19 cellular contexts compared by ENCODE assay signal in genomic region chr1:156948708-156949107, GRCh38. TPM values are rescaled to one million over a fixed set of nuclear protein-coding genes. Genes with fewer than 3 reads are reported as not detected.
A peak's percentile ranks its signal among the peaks of the same experiment; 100 is the strongest.
DNase-seq lines count a peak whose midpoint lies in the region; ATAC-seq and TF ChIP-seq lines count a peak whose summit lies in the region.
"Had no signal": no experiment of that assay in that cellular context is flagged by ENCODE, and none has a peak within 500 bp of the region (broad histone marks: within the 10 kb centered on the region; RNA-seq: fewer than 3 reads in every experiment).

No MANE protein-coding gene starts in this region.

- no peak overlapping the region for H3K4me3 Mint-ChIP-seq in activated T-cell treated with anti-CD3 and anti-CD28 coated beads, Interleukin-2, amount 50 U/mL, for 4 hours
- H3K4me3 Mint-ChIP-seq: activated CD4-positive, alpha-beta memory T cell treated with anti-CD3 and anti-CD28 coated beads, Interleukin-2, amount 10 ng/mL, durations not matched to agents 7 days and 5 days; CD8-positive, alpha-beta T cell; nephron; stimulated activated naive CD8-positive, alpha-beta T cell treated with anti-CD3 and anti-CD28 coated beads, Interleukin-15, amount 100 ng/mL, for 72 hours had no signal

- H3K9me3 Mint-ChIP-seq in activated T-cell treated with anti-CD3 and anti-CD28 coated beads, Interleukin-2, amount 50 U/mL, for 4 hours = no peaks in the 10 kb centered on the region
- H3K9me3 Mint-ChIP-seq: activated CD4-positive, alpha-beta memory T cell treated with anti-CD3 and anti-CD28 coated beads, Interleukin-2, amount 10 ng/mL, durations not matched to agents 7 days and 5 days; CD8-positive, alpha-beta T cell; nephron; stimulated activated naive CD8-positive, alpha-beta T cell treated with anti-CD3 and anti-CD28 coated beads, Interleukin-15, amount 100 ng/mL, for 72 hours had no signal

- H3K4me2 ChIP-seq in DOHH2 (ENCODE audit: low read length) (no peak overlapping the region), mammary epithelial cell (ENCODE audit: insufficient read depth, low read depth, low read length) (no peak overlapping the region), mesendoderm (ENCODE audit: low read length) (no peak overlapping the region)

- no peak overlapping the region for H4K5ac ChIP-seq in mesendoderm (ENCODE audit: low read length)

- H3K27me3 Mint-ChIP-seq in activated T-cell treated with anti-CD3 and anti-CD28 coated beads, Interleukin-2, amount 50 U/mL, for 4 hours (ENCODE audit: low read depth) = no peaks in the 10 kb centered on the region
- H3K27me3 Mint-ChIP-seq: stimulated activated naive CD8-positive, alpha-beta T cell treated with anti-CD3 and anti-CD28 coated beads, Interleukin-15, amount 100 ng/mL, for 72 hours had no signal

- H3K36me3 Mint-ChIP-seq in activated T-cell treated with anti-CD3 and anti-CD28 coated beads, Interleukin-2, amount 50 U/mL, for 4 hours (ENCODE audit: insufficient read depth) = peaks cover 31% of the 10 kb centered on the region

- no peak overlapping the region for H3K56ac ChIP-seq in mesendoderm (ENCODE audit: low read length)

- H4K20me1 ChIP-seq in DOHH2 (ENCODE audit: control insufficient read depth, insufficient read depth, low read depth, low read length) = no peaks in the 10 kb centered on the region
- H4K20me1 ChIP-seq in mammary epithelial cell (ENCODE audit: insufficient read depth, low read length) = no peaks in the 10 kb centered on the region

- no peak for DNase-seq in HFF-Myc (ENCODE audit: extremely low read depth, low read depth)
- DNase-seq in mammary epithelial cell = no peak
- peak; percentile 77 for DNase-seq in mesendoderm
- no peak for DNase-seq in NCI-H2196 treated with DMSO at 0.1 percent for 48 hours (lab: John Stamatoyannopoulos, UW; ENCODE audit: unreplicated experiment)
- no peak for DNase-seq in esophagus squamous epithelium (lab: John Stamatoyannopoulos, UW)
- DNase-seq in activated T-cell treated with anti-CD3 and anti-CD28 coated beads, Interleukin-2, amount 50 U/mL, for 4 hours = no peak
- DNase-seq in NCI-H748 treated with DMSO at 0.1 percent for 48 hours (lab: John Stamatoyannopoulos, UW) = no peak
- DNase-seq: activated CD4-positive, alpha-beta memory T cell treated with anti-CD3 and anti-CD28 coated beads, Interleukin-2, amount 10 ng/mL, durations not matched to agents 7 days and 5 days; activated naive CD4-positive, alpha-beta T cell; CD8-positive, alpha-beta T cell; left ventricle myocardium superior; NCI-H1417; NCI-H510A; stimulated activated naive CD8-positive, alpha-beta T cell treated with anti-CD3 and anti-CD28 coated beads, Interleukin-15, amount 100 ng/mL, for 72 hours had no signal

- BruUV-seq in mammary epithelial cell (replicated peaks; lab: Mats Ljungman, UMichigan) = no TSS peak

- H2BK120ac ChIP-seq in mesendoderm (ENCODE audit: low read depth, low read length) = no peak overlapping the region

- H3K18ac ChIP-seq in mesendoderm (ENCODE audit: low read length) = no peak overlapping the region

- in situ Hi-C loops in mammary epithelial cell (cut with MboI; ENCODE audit: low sequenced_read_pairs in 2 of 2) = no loop called here

- intact Hi-C loops in mammary epithelial cell (cut with micrococcal nuclease) (no loop called here), esophagus squamous epithelium (cut with DNase I) (no loop called here)

- no peak overlapping the region for H3K23ac ChIP-seq in mesendoderm (ENCODE audit: low read length)

- no peak for ATAC-seq in activated T-cell treated with anti-CD3 and anti-CD28 coated beads, Interleukin-2, amount 50 U/mL, for 4 hours
- ATAC-seq: CD8-positive, alpha-beta T cell; heart left ventricle; left ventricle myocardium superior; stimulated activated naive CD8-positive, alpha-beta T cell treated with anti-CD3 and anti-CD28 coated beads, Interleukin-15, amount 100 ng/mL, for 72 hours had no signal

- H2BK5ac ChIP-seq in mesendoderm (ENCODE audit: low read length) = no peak overlapping the region

- TF ChIP-seq CTCF in DOHH2 (IDR thresholded peaks at IDR 0.05; ENCODE audit: low read depth, low read length, poor library complexity, severe bottlenecking) (peak; percentile 14), HFF-Myc (IDR thresholded peaks at IDR 0.05; ENCODE audit: low read depth, low read length, missing control alignments) (peak; percentile 26), mammary epithelial cell (conservative IDR thresholded peaks at IDR 0.05 in 1 of 2, IDR thresholded peaks at IDR 0.05 in 1 of 2; ENCODE audit: extremely low read depth in 1 of 2, insufficient read depth in 1 of 2, low read depth in 1 of 2, low read length in 2 of 2) (peak; percentile 1 to 19), esophagus squamous epithelium (IDR thresholded peaks at IDR 0.05) (no peak)

- H3K9me3 ChIP-seq in DOHH2 (ENCODE audit: control insufficient read depth, insufficient read depth, low read length) = no peaks in the 10 kb centered on the region
- no peaks in the 10 kb centered on the region for H3K9me3 ChIP-seq in mammary epithelial cell (replicated peaks; ENCODE audit: insufficient read depth, low read length)
- H3K9me3 ChIP-seq in esophagus squamous epithelium = no peaks in the 10 kb centered on the region
- H3K9me3 ChIP-seq: heart left ventricle had no signal

- H3K9me2 ChIP-seq in DOHH2 (replicated peaks; ENCODE audit: control insufficient read depth, low read length) = no peaks in the 10 kb centered on the region

- H3K9ac ChIP-seq in mammary epithelial cell (ENCODE audit: insufficient read depth, low read length) = no peak overlapping the region
- H3K9ac ChIP-seq in mesendoderm (ENCODE audit: low read length) = no peak overlapping the region

- no peaks in the 10 kb centered on the region for H3K79me1 ChIP-seq in mesendoderm (ENCODE audit: low read length)

- 89% methylated on average over 4 of the region's 4 CpGs for WGBS in mammary epithelial cell (ENCODE audit: low coverage, missing lambda C conversion rate)
- WGBS in mesendoderm (ENCODE audit: extremely low coverage, insufficient coverage, low lambda C conversion rate) = no CpG with 5 or more reads among the region's 4 CpGs
- 73 to 78% methylated on average over 4 of the region's 4 CpGs for WGBS in esophagus squamous epithelium, 2 donors

- H3K36me3 ChIP-seq in DOHH2 (ENCODE audit: control insufficient read depth, low read length) = no peaks in the 10 kb centered on the region; the same call in 1 of the 2 replicates
- H3K36me3 ChIP-seq in mammary epithelial cell (ENCODE audit: insufficient read depth, low read length) = peaks cover 2% of the 10 kb centered on the region
- H3K36me3 ChIP-seq in mesendoderm (ENCODE audit: control insufficient read depth, insufficient read depth, low read length) = peaks cover 5% of the 10 kb centered on the region
- peaks cover 5 to 100% (median 44%) of the 10 kb centered on the region in 3 donors for H3K36me3 ChIP-seq in esophagus squamous epithelium

- dilution Hi-C loops in mammary epithelial cell (cut with HindIII; ENCODE audit: low sequenced_read_pairs) = loop anchor here (5.0 kb wide), 3 partner anchors 56 to 106 kb away; partner anchors contain the start of gene PEAR1

- H4K8ac ChIP-seq in mesendoderm (ENCODE audit: low read depth, low read length) = no peak overlapping the region

- H3K27ac ChIP-seq in DOHH2 (ENCODE audit: low read depth, low read length) (no peak overlapping the region), mammary epithelial cell (ENCODE audit: insufficient read depth, low read depth, low read length) (no peak overlapping the region), mesendoderm (ENCODE audit: low read depth, low read length) (no peak overlapping the region), esophagus squamous epithelium (no peak overlapping the region)
- H3K27ac ChIP-seq: heart left ventricle, RWPE1 had no signal

- H3K4me3 ChIP-seq in DOHH2 (ENCODE audit: low read length) = no peak overlapping the region
- H3K4me3 ChIP-seq in HFF-Myc (replicated peaks; ENCODE audit: low read depth, low read length) = no peak overlapping the region
- no peak overlapping the region for H3K4me3 ChIP-seq in mammary epithelial cell (replicated peaks in 1 of 3; ENCODE audit: insufficient read depth in 1 of 3, low read depth in 2 of 3, low read length in 3 of 3)
- H3K4me3 ChIP-seq in mesendoderm (ENCODE audit: low read length) = no peak overlapping the region
- H3K4me3 ChIP-seq in esophagus squamous epithelium = no peak overlapping the region
- H3K4me3 ChIP-seq: heart left ventricle had no signal

- no peak for TF ChIP-seq POLR2A in esophagus squamous epithelium (IDR thresholded peaks at IDR 0.05)

- no peaks in the 10 kb centered on the region for H3K4me1 ChIP-seq in DOHH2 (ENCODE audit: control insufficient read depth, low read length)
- no peaks in the 10 kb centered on the region for H3K4me1 ChIP-seq in mammary epithelial cell (ENCODE audit: insufficient read depth, low read length)
- H3K4me1 ChIP-seq in mesendoderm (ENCODE audit: control insufficient read depth, low read depth, low read length) = peaks cover 8% of the 10 kb centered on the region
- peaks cover 0 to 11% (median 0%) of the 10 kb centered on the region in 3 donors for H3K4me1 ChIP-seq in esophagus squamous epithelium
- H3K4me1 ChIP-seq: heart left ventricle had no signal

- H3K4ac ChIP-seq in mesendoderm (ENCODE audit: low read depth, low read length) = no peak overlapping the region

- H2AFZ ChIP-seq in mammary epithelial cell (ENCODE audit: low read depth, low read length) = no peak overlapping the region

- CTCF ChIA-PET in mammary epithelial cell (lab: Charles Lee; ENCODE audit: low non-redundant PET) = no interaction called here

- H3K79me2 ChIP-seq in DOHH2 (ENCODE audit: control insufficient read depth, low read length) = no peaks in the 10 kb centered on the region
- H3K79me2 ChIP-seq in mammary epithelial cell (ENCODE audit: insufficient read depth, low read length) = no peaks in the 10 kb centered on the region
- no peaks in the 10 kb centered on the region for H3K79me2 ChIP-seq in mesendoderm (ENCODE audit: control insufficient read depth, insufficient read depth, low read length)

- no peaks in the 10 kb centered on the region for H3K4me1 Mint-ChIP-seq in activated T-cell treated with anti-CD3 and anti-CD28 coated beads, Interleukin-2, amount 50 U/mL, for 4 hours (ENCODE audit: low read depth)
- H3K4me1 Mint-ChIP-seq: activated CD4-positive, alpha-beta memory T cell treated with anti-CD3 and anti-CD28 coated beads, Interleukin-2, amount 10 ng/mL, durations not matched to agents 7 days and 5 days; nephron; stimulated activated naive CD8-positive, alpha-beta T cell treated with anti-CD3 and anti-CD28 coated beads, Interleukin-15, amount 100 ng/mL, for 72 hours had no signal

- no peaks in the 10 kb centered on the region for H3F3A ChIP-seq in DOHH2 (ENCODE audit: control insufficient read depth, insufficient read depth)

- H2AK5ac ChIP-seq in mesendoderm (ENCODE audit: low read length) = no peak overlapping the region

- no peak overlapping the region for H2BK15ac ChIP-seq in mesendoderm (replicated peaks; ENCODE audit: low read depth)

- no peaks in the 10 kb centered on the region for H3K27me3 ChIP-seq in DOHH2 (ENCODE audit: control insufficient read depth, low read length)
- no peaks in the 10 kb centered on the region for H3K27me3 ChIP-seq in mammary epithelial cell (ENCODE audit: insufficient read depth, low read length)
- H3K27me3 ChIP-seq in mesendoderm (ENCODE audit: insufficient read depth, low read length, poor library complexity) = no peaks in the 10 kb centered on the region
- H3K27me3 ChIP-seq in esophagus squamous epithelium = no peaks in the 10 kb centered on the region
- H3K27me3 ChIP-seq: heart left ventricle had no signal

RNA-seq across cellular contexts. Expression of gene LRRC71, which starts 28.3 kb away (rescaled TPM):
- total RNA-seq in mammary epithelial cell (not detected), esophagus squamous epithelium (not detected)
- not detected for polyA plus RNA-seq in mammary epithelial cell
- not detected for polyA minus RNA-seq in mammary epithelial cell
- not detected for polyA plus RNA-seq in mesendoderm (2013, experiment 1 of 2)
- 0.14 TPM for polyA plus RNA-seq in mesendoderm (2013, experiment 2 of 2)
- not detected for total RNA-seq in activated T-cell treated with anti-CD3 and anti-CD28 coated beads, Interleukin-2, amount 50 U/mL, for 4 hours
- total RNA-seq: activated CD4-positive, alpha-beta memory T cell treated with anti-CD3 and anti-CD28 coated beads, Interleukin-2, amount 10 ng/mL, durations not matched to agents 7 days and 5 days; cardiac septum; CD8-positive, alpha-beta T cell had no signal

RNA-seq across cellular contexts. Expression of gene PEAR1, which starts 55.2 kb away (rescaled TPM):
- total RNA-seq in mammary epithelial cell (1 to 10 TPM in 1 of 2 donors, under 1 TPM in 1; 0.83 to 4.9 TPM), esophagus squamous epithelium (1 to 10 TPM; 1.1 to 4.6 (median 2.7) TPM)
- 0.17 TPM for polyA plus RNA-seq in mammary epithelial cell
- polyA minus RNA-seq in mammary epithelial cell = not detected
- 0.46 TPM for polyA plus RNA-seq in mesendoderm (2013, experiment 1 of 2)
- polyA plus RNA-seq in mesendoderm (2013, experiment 2 of 2) = 0.39 TPM
- total RNA-seq in activated T-cell treated with anti-CD3 and anti-CD28 coated beads, Interleukin-2, amount 50 U/mL, for 4 hours = under 1 TPM in 1 of 3 donors, not detected in 2; 0.05 TPM
- total RNA-seq: CD8-positive, alpha-beta T cell had no signal

Comparison
In these comparisons a context has a peak if more than half of its experiments do, and no peak if none do; other contexts are left out.
1. CTCF ChIP-seq: peak in DOHH2 (single experiment), HFF-Myc (single experiment) and mammary epithelial cell (2 of 2); none in esophagus squamous epithelium (0 of 6).